Comparison of ENCODE assay signal across 1 cellular context in the genomic region with DNA sequence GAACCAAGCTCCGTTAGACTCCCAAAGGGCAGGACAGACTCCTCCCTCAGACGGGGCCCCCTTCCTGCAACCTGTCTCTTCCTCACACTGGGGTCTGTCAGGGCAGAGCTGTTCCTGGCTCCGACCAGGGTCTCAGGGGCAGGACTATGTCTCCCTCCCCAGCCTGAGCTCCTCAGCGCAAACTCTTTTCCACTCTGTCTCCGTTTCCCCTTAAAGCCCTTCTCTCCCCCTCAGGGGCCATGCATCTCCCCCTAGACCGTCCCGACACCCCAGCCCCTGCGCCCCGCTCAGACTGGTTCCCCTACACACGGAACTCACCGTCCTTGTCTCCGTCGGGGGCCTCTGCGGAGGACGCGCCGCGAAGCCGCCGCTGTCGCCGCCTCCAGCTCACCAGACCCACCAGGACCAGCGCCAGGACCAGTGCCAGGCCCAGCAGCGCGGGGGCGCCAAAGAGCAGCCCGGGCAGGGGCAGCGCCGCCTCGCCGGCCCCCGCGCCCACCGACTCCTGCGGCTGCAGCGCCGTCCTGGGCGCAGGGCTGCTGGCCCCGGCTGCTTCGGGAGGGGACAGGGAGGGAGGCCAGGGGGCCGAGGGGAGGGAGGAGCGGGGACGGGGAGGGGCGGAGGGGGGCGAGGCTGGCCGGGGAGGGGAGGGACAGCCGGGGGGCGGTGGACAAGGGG.
A peak's percentile ranks its signal among the peaks of the same experiment; 100 is the strongest.
TF ChIP-seq lines count a peak whose summit lies in the region.

No MANE protein-coding gene starts in this region.

TF ChIP-seq in K562, 482 proteins besides CTCF, POLR2A, EP300 and RAD21 (continued from another document):
- TF ChIP-seq, protein P1, sequence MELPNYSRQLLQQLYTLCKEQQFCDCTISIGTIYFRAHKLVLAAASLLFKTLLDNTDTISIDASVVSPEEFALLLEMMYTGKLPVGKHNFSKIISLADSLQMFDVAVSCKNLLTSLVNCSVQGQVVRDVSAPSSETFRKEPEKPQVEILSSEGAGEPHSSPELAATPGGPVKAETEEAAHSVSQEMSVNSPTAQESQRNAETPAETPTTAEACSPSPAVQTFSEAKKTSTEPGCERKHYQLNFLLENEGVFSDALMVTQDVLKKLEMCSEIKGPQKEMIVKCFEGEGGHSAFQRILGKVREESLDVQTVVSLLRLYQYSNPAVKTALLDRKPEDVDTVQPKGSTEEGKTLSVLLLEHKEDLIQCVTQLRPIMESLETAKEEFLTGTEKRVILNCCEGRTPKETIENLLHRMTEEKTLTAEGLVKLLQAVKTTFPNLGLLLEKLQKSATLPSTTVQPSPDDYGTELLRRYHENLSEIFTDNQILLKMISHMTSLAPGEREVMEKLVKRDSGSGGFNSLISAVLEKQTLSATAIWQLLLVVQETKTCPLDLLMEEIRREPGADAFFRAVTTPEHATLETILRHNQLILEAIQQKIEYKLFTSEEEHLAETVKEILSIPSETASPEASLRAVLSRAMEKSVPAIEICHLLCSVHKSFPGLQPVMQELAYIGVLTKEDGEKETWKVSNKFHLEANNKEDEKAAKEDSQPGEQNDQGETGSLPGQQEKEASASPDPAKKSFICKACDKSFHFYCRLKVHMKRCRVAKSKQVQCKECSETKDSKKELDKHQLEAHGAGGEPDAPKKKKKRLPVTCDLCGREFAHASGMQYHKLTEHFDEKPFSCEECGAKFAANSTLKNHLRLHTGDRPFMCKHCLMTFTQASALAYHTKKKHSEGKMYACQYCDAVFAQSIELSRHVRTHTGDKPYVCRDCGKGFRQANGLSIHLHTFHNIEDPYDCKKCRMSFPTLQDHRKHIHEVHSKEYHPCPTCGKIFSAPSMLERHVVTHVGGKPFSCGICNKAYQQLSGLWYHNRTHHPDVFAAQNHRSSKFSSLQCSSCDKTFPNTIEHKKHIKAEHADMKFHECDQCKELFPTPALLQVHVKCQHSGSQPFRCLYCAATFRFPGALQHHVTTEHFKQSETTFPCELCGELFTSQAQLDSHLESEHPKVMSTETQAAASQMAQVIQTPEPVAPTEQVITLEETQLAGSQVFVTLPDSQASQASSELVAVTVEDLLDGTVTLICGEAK (IDR thresholded peaks at IDR 0.05), result peak; percentile 25; the same call in 1 of the 2 replicates
- TF ChIP-seq, protein P1 (CRISPR knock-in tag; IDR thresholded peaks at IDR 0.05), result no peak
- TF ChIP-seq SMC3 (conservative IDR thresholded peaks at IDR 0.05; ENCODE audit: insufficient read depth, low read depth, low read length) (peak; percentile 15; the same call in 1 of the 2 replicates), KAT7 (CRISPR knock-in tag; IDR thresholded peaks at IDR 0.05; ENCODE audit: borderline replicate concordance) (peak; percentile 71; the same call in 1 of the 2 replicates), TSC22D4 (tag; IDR thresholded peaks at IDR 0.05) (no peak), RB1 (IDR thresholded peaks at IDR 0.05; ENCODE audit: low read depth) (peak; percentile 74), PCBP1 (IDR thresholded peaks at IDR 0.05; ENCODE audit: low read depth, low read length, poor library complexity, severe bottlenecking) (peak; percentile 47), BDP1 (IDR thresholded peaks at IDR 0.05; ENCODE audit: insufficient read depth, insufficient read length) (no peak), RBFOX2 (IDR thresholded peaks at IDR 0.05; ENCODE audit: low read depth, low read length) (0 out of 2 replicates have a peak, but pooled peaks have one; percentile 29), PML (IDR thresholded peaks at IDR 0.05; ENCODE audit: low read length) (no peak), ZEB2 (IDR thresholded peaks at IDR 0.05) (no peak), ZZZ3 (IDR thresholded peaks at IDR 0.05) (no peak), CXXC5 (CRISPR knock-in tag; IDR thresholded peaks at IDR 0.05) (0 out of 2 replicates have a peak, but pooled peaks have one; percentile 29), ARID1B (IDR thresholded peaks at IDR 0.05) (no peak), MAZ (CRISPR knock-in tag; conservative IDR thresholded peaks at IDR 0.05 in 1 of 2, IDR thresholded peaks at IDR 0.05 in 1 of 2) (peak in 1 of 2 experiments; percentile 33; a peak in 1 of 4 replicates), POLR2G (IDR thresholded peaks at IDR 0.05; ENCODE audit: low read depth, low read length) (peak; percentile 74), RBM17 (IDR thresholded peaks at IDR 0.05; ENCODE audit: borderline replicate concordance, low read depth, low read length) (no peak), ZKSCAN1 (IDR thresholded peaks at IDR 0.05; ENCODE audit: low read depth, low read length) (0 out of 2 replicates have a peak, but pooled peaks have one; percentile 30), CREB1 (IDR thresholded peaks at IDR 0.05) (no peak), CREB1 (CRISPR knock-in tag; IDR thresholded peaks at IDR 0.05) (0 out of 2 replicates have a peak, but pooled peaks have one; percentile 12)
- TF ChIP-seq, protein P2, sequence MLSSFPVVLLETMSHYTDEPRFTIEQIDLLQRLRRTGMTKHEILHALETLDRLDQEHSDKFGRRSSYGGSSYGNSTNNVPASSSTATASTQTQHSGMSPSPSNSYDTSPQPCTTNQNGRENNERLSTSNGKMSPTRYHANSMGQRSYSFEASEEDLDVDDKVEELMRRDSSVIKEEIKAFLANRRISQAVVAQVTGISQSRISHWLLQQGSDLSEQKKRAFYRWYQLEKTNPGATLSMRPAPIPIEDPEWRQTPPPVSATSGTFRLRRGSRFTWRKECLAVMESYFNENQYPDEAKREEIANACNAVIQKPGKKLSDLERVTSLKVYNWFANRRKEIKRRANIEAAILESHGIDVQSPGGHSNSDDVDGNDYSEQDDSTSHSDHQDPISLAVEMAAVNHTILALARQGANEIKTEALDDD (IDR thresholded peaks at IDR 0.05), result no peak
- TF ChIP-seq, protein P3, sequence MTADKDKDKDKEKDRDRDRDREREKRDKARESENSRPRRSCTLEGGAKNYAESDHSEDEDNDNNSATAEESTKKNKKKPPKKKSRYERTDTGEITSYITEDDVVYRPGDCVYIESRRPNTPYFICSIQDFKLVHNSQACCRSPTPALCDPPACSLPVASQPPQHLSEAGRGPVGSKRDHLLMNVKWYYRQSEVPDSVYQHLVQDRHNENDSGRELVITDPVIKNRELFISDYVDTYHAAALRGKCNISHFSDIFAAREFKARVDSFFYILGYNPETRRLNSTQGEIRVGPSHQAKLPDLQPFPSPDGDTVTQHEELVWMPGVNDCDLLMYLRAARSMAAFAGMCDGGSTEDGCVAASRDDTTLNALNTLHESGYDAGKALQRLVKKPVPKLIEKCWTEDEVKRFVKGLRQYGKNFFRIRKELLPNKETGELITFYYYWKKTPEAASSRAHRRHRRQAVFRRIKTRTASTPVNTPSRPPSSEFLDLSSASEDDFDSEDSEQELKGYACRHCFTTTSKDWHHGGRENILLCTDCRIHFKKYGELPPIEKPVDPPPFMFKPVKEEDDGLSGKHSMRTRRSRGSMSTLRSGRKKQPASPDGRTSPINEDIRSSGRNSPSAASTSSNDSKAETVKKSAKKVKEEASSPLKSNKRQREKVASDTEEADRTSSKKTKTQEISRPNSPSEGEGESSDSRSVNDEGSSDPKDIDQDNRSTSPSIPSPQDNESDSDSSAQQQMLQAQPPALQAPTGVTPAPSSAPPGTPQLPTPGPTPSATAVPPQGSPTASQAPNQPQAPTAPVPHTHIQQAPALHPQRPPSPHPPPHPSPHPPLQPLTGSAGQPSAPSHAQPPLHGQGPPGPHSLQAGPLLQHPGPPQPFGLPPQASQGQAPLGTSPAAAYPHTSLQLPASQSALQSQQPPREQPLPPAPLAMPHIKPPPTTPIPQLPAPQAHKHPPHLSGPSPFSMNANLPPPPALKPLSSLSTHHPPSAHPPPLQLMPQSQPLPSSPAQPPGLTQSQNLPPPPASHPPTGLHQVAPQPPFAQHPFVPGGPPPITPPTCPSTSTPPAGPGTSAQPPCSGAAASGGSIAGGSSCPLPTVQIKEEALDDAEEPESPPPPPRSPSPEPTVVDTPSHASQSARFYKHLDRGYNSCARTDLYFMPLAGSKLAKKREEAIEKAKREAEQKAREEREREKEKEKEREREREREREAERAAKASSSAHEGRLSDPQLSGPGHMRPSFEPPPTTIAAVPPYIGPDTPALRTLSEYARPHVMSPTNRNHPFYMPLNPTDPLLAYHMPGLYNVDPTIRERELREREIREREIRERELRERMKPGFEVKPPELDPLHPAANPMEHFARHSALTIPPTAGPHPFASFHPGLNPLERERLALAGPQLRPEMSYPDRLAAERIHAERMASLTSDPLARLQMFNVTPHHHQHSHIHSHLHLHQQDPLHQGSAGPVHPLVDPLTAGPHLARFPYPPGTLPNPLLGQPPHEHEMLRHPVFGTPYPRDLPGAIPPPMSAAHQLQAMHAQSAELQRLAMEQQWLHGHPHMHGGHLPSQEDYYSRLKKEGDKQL (CRISPR knock-in tag; IDR thresholded peaks at IDR 0.05; ENCODE audit: borderline replicate concordance), result no peak
- TF ChIP-seq, protein P4, sequence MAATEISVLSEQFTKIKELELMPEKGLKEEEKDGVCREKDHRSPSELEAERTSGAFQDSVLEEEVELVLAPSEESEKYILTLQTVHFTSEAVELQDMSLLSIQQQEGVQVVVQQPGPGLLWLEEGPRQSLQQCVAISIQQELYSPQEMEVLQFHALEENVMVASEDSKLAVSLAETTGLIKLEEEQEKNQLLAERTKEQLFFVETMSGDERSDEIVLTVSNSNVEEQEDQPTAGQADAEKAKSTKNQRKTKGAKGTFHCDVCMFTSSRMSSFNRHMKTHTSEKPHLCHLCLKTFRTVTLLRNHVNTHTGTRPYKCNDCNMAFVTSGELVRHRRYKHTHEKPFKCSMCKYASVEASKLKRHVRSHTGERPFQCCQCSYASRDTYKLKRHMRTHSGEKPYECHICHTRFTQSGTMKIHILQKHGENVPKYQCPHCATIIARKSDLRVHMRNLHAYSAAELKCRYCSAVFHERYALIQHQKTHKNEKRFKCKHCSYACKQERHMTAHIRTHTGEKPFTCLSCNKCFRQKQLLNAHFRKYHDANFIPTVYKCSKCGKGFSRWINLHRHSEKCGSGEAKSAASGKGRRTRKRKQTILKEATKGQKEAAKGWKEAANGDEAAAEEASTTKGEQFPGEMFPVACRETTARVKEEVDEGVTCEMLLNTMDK (IDR thresholded peaks at IDR 0.05; ENCODE audit: borderline replicate concordance, insufficient read depth, low read depth, low read length, poor library complexity, severe bottlenecking), result peak; percentile 69
- TF ChIP-seq, protein P5, sequence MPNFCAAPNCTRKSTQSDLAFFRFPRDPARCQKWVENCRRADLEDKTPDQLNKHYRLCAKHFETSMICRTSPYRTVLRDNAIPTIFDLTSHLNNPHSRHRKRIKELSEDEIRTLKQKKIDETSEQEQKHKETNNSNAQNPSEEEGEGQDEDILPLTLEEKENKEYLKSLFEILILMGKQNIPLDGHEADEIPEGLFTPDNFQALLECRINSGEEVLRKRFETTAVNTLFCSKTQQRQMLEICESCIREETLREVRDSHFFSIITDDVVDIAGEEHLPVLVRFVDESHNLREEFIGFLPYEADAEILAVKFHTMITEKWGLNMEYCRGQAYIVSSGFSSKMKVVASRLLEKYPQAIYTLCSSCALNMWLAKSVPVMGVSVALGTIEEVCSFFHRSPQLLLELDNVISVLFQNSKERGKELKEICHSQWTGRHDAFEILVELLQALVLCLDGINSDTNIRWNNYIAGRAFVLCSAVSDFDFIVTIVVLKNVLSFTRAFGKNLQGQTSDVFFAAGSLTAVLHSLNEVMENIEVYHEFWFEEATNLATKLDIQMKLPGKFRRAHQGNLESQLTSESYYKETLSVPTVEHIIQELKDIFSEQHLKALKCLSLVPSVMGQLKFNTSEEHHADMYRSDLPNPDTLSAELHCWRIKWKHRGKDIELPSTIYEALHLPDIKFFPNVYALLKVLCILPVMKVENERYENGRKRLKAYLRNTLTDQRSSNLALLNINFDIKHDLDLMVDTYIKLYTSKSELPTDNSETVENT (CRISPR knock-in tag; IDR thresholded peaks at IDR 0.05), result no peak
- TF ChIP-seq, protein P6, sequence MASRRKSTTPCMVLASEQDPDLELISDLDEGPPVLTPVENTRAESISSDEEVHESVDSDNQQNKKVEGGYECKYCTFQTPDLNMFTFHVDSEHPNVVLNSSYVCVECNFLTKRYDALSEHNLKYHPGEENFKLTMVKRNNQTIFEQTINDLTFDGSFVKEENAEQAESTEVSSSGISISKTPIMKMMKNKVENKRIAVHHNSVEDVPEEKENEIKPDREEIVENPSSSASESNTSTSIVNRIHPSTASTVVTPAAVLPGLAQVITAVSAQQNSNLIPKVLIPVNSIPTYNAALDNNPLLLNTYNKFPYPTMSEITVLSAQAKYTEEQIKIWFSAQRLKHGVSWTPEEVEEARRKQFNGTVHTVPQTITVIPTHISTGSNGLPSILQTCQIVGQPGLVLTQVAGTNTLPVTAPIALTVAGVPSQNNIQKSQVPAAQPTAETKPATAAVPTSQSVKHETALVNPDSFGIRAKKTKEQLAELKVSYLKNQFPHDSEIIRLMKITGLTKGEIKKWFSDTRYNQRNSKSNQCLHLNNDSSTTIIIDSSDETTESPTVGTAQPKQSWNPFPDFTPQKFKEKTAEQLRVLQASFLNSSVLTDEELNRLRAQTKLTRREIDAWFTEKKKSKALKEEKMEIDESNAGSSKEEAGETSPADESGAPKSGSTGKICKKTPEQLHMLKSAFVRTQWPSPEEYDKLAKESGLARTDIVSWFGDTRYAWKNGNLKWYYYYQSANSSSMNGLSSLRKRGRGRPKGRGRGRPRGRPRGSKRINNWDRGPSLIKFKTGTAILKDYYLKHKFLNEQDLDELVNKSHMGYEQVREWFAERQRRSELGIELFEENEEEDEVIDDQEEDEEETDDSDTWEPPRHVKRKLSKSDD (conservative IDR thresholded peaks at IDR 0.05; ENCODE audit: low read length), result no peak
